Comparison of ENCODE assay signal across 16 cellular contexts in genomic region chr2:226783885-226784284, GRCh38. TPM values are rescaled to one million over a fixed set of nuclear protein-coding genes. Genes with fewer than 3 reads are reported as not detected.
DNase-seq lines count a peak whose midpoint lies in the region; ATAC-seq and TF ChIP-seq lines count a peak whose summit lies in the region.
"Had no signal": no experiment of that assay in that cellular context is flagged by ENCODE, and none has a peak within 500 bp of the region (broad histone marks: within the 10 kb centered on the region; RNA-seq: fewer than 3 reads in every experiment).

No MANE protein-coding gene starts in this region.

- POLR2A ChIA-PET in HEK293 (lab: Yijun Ruan, JAX) = no interaction called here

- H3K4me3 Mint-ChIP-seq in GM23338 = no peak overlapping the region
- H3K4me3 Mint-ChIP-seq: CD4-positive, alpha-beta T cell had no signal

- TF ChIP-seq POLR2A in sigmoid colon (IDR thresholded peaks at IDR 0.05) = no peak

- 92 to 94% methylated on average over 2 of the region's 2 CpGs for WGBS in sigmoid colon, 2 donors

- H3K36me3 ChIP-seq in GM23338 (ENCODE audit: insufficient read depth) (peaks cover 4% of the 10 kb centered on the region; the same call in 1 of the 2 replicates), HEK293 (ENCODE audit: control insufficient read depth in 2 of 2, insufficient read depth in 1 of 2, low read length in 2 of 2) (no peaks in the 10 kb centered on the region; a peak in 1 of 3 replicates), sigmoid colon (no peaks in the 10 kb centered on the region)

- CTCF ChIA-PET in HEK293 (lab: Yijun Ruan, JAX) = interaction anchor here (0.5 kb wide), 1 partner anchor 568 kb away, joined by 3 read pairs; no protein-coding TSS in a partner anchor

- H3K4me1 Mint-ChIP-seq in GM23338 = peaks cover 25% of the 10 kb centered on the region

- peaks cover 3% of the 10 kb centered on the region; the same call in 1 of the 2 replicates for H3K9me2 ChIP-seq in GM23338 (ENCODE audit: insufficient read depth)

- peaks cover 77% of the 10 kb centered on the region for H3K79me2 ChIP-seq in GM23338 (replicated peaks; ENCODE audit: insufficient read depth)

- no peak overlapping the region for H3K27ac ChIP-seq in GM23338 (ENCODE audit: low read depth)
- H3K27ac ChIP-seq in HEK293 (ENCODE audit: extremely low read depth, low read depth, low read length) = no peak overlapping the region
- H3K27ac ChIP-seq in sigmoid colon = peak overlapping the region in 3 of 4 donors; percentile 24 to 80 (median 78)
- H3K27ac ChIP-seq: C4-2B, GM23248 had no signal

- H3K27ac Mint-ChIP-seq in GM23338 = no peak overlapping the region
- H3K27ac Mint-ChIP-seq: CD4-positive, alpha-beta T cell had no signal

- H3K27me3 ChIP-seq in GM23338 (ENCODE audit: insufficient read depth) (no peaks in the 10 kb centered on the region), sigmoid colon (no peaks in the 10 kb centered on the region)

- no peaks in the 10 kb centered on the region for H3F3A ChIP-seq in GM23338 (replicated peaks; ENCODE audit: low read depth)

- TF ChIP-seq EP300 in sigmoid colon (IDR thresholded peaks at IDR 0.05) = no peak

- no peaks in the 10 kb centered on the region for H4K20me1 ChIP-seq in GM23338 (replicated peaks; ENCODE audit: insufficient read depth)

- H3K9me3 Mint-ChIP-seq in GM23338 = peaks cover 3% of the 10 kb centered on the region; the same call in 1 of the 3 replicates
- H3K9me3 Mint-ChIP-seq: CD4-positive, alpha-beta T cell had no signal

- no peak overlapping the region for H2AFZ ChIP-seq in GM23338
- H2AFZ ChIP-seq: GM23248 had no signal

- ATAC-seq in GM23338 (no peak), left lobe of liver (peak; percentile 29), HG03139 (IDR thresholded peaks at IDR 0.05; ENCODE audit: unreplicated experiment) (no peak)
- ATAC-seq: K562 had no signal

- TF ChIP-seq CTCF in GM23338 (conservative IDR thresholded peaks at IDR 0.05; ENCODE audit: low read depth in 2 of 2) (no peak), HEK293 (tag by site-specific recombination; IDR thresholded peaks at IDR 0.05) (no peak), sigmoid colon (IDR thresholded peaks at IDR 0.05) (no peak)

- DNase-seq in GM23338 (ENCODE audit: low spot score) (no peak), left lobe of liver (ENCODE audit: low spot score) (no peak), sigmoid colon (no peak), amniotic stem cell (lab: John Stamatoyannopoulos, UW) (no peak), hippocampal formation (lab: John Stamatoyannopoulos, UW) (no peak)
- DNase-seq: ACHN; CD4-positive, alpha-beta T cell; DMS153; DMS79; GDM1; GM23248; HCEC 1CT had no signal

- H3K4me1 ChIP-seq in GM23338 (ENCODE audit: insufficient read depth) (peaks cover 26% of the 10 kb centered on the region), HEK293 (ENCODE audit: control insufficient read depth, insufficient read depth, low read length) (peaks cover 2% of the 10 kb centered on the region; the same call in 1 of the 2 replicates), sigmoid colon (peaks cover 0 to 59% (median 50%) of the 10 kb centered on the region in 4 donors)

- intact Hi-C loops in sigmoid colon (cut with DNase I) = loop anchor here (5.0 kb wide), 1 partner anchor 42 kb away; no protein-coding TSS in a partner anchor

- no peak overlapping the region for H3K4me2 ChIP-seq in GM23338

- H3K27me3 Mint-ChIP-seq in GM23338 (ENCODE audit: insufficient read depth, low read depth, poor library complexity) = no peaks in the 10 kb centered on the region
- H3K27me3 Mint-ChIP-seq: CD4-positive, alpha-beta T cell had no signal

- H3K36me3 Mint-ChIP-seq in GM23338 (ENCODE audit: low read depth) = peaks cover 34% of the 10 kb centered on the region; the same call in 2 of the 3 replicates

- H3K4me3 ChIP-seq in GM23338 (no peak overlapping the region), HEK293 (ENCODE audit: low read depth, low read length) (no peak overlapping the region), sigmoid colon (no peak overlapping the region)
- H3K4me3 ChIP-seq: GM23248, K562 had no signal

- H3K9me3 ChIP-seq in HEK293 (ENCODE audit: control insufficient read depth, insufficient read depth, low read depth, low read length) (no peaks in the 10 kb centered on the region; the same call in 1 of the 2 replicates), sigmoid colon (no peaks in the 10 kb centered on the region)

TF ChIP-seq in GM23338, 12 proteins besides CTCF, POLR2A, EP300 and RAD21 (continues in another document):
- peak; percentile 65 for TF ChIP-seq ZNF331 (CRISPR knock-in tag; IDR thresholded peaks at IDR 0.05; ENCODE audit: low read depth)

TF ChIP-seq in HEK293, 187 proteins besides CTCF, POLR2A, EP300 and RAD21:
- no peak for TF ChIP-seq ZNF280C (tag by site-specific recombination; IDR thresholded peaks at IDR 0.05)
- peak; percentile 29 for TF ChIP-seq SETDB1 (IDR thresholded peaks at IDR 0.05; ENCODE audit: insufficient read length, low read length)

RNA-seq across cellular contexts. Expression of gene IRS1, which starts 15.7 kb away (rescaled TPM):
- total RNA-seq in GM23338 (2014; rRNA removed; shearing (Covaris generic)) = 20.4 and 26.2 TPM in 2 replicates
- polyA plus RNA-seq in GM23338 (2016; fragmentation: Nextera tagmentation; extraction: Ambion mirVana) (6.2 and 6.9 TPM in 2 replicates), sigmoid colon (1 to 10 TPM; 2.3 to 7.6 (median 6.0) TPM)
- total RNA-seq in left lobe of liver (25.3 TPM), sigmoid colon (10 to 100 TPM; 18.5 to 29.1 (median 23.7) TPM)

RNA-seq across cellular contexts. Expression of gene RHBDD1, which starts 52.0 kb away (rescaled TPM):
- total RNA-seq in GM23338 (2014; rRNA removed; shearing (Covaris generic)) = 13.0 and 16.4 TPM in 2 replicates
- polyA plus RNA-seq in GM23338 (2016; fragmentation: Nextera tagmentation; extraction: Ambion mirVana) (6.3 and 7.3 TPM in 2 replicates), sigmoid colon (10 to 100 TPM in 1 of 3 donors, 1 to 10 TPM in 2; 1.8 to 13.0 (median 5.3) TPM)
- total RNA-seq in left lobe of liver (21.3 TPM), sigmoid colon (10 to 100 TPM; 17.5 to 28.0 (median 23.1) TPM)

Comparison
In these comparisons a context has a peak if more than half of its experiments do, and no peak if none do; other contexts are left out.
1. H3K27ac ChIP-seq: peak in sigmoid colon (3 of 4); none in GM23338 (single experiment) and HEK293 (single experiment).